ENCODE assay signal across 8 cellular contexts in the genomic region with DNA sequence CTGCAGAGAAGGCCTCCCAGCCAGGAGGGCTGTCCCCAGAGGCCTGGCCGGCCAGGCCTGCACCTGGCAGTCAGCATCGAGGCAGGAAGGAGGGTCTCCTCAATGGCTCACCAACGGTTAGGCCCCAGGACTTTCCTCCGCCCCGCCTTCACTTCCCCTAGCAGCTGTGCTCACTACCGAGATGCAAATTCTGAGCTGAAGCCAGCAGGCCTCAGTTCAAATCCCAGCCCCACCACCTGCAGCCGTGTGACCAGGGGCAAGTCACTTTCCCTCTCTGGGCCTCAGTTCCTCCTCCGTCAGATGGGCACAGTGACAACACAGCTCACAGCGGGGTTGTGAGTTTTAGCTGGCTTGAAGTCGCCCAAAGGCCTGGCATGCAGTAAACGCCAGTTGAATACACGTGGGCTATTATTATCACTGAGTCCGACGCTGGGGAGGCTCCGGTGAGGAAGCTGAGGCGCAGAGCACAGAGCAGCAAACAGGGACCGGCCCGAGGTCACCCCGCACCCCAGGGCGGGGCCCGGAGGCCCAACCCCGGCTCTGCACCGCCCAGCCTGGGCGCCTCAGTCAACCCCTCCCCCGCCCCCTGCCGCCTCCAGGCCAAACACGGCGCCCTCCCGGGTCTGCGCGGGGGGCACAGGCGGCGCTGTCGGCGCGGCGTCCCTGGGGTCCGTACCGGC. TPM values are rescaled to one million over a fixed set of nuclear protein-coding genes. Genes with fewer than 3 reads are reported as not detected.
DNase-seq lines count a peak whose midpoint lies in the region; ATAC-seq and TF ChIP-seq lines count a peak whose summit lies in the region.

No MANE protein-coding gene starts in this region.

- H3K9me3 Mint-ChIP-seq in activated CD4-positive, alpha-beta memory T cell treated with anti-CD3 and anti-CD28 coated beads, Interleukin-2, amount 10 ng/mL, durations not matched to agents 7 days and 5 days: no peaks in the 10 kb centered on the region

- ATAC-seq in GM18505 (IDR thresholded peaks at IDR 0.05; ENCODE audit: unreplicated experiment): peak; percentile 31
- ATAC-seq in HG02870 (IDR thresholded peaks at IDR 0.05; ENCODE audit: unreplicated experiment): peak; percentile 39

- no peak for TF ChIP-seq CTCF in AG09309 (IDR thresholded peaks at IDR 0.05; ENCODE audit: control insufficient read depth, insufficient read depth, low read depth, low read length, missing control alignments)

- peaks cover 84% of the 10 kb centered on the region for H3K4me1 Mint-ChIP-seq in activated CD4-positive, alpha-beta memory T cell treated with anti-CD3 and anti-CD28 coated beads, Interleukin-2, amount 10 ng/mL, durations not matched to agents 7 days and 5 days

- peak; percentile 58 for TF ChIP-seq POLR2A in GM18505 (IDR thresholded peaks at IDR 0.05; ENCODE audit: borderline replicate concordance, extremely low read depth, insufficient read depth, insufficient read length)

- POLR2A ChIA-PET in activated CD4-positive, alpha-beta memory T cell treated with anti-CD3 and anti-CD28 coated beads, Interleukin-2, amount 10 ng/mL, durations not matched to agents 7 days and 5 days (lab: Charles Lee): interaction anchor here (0.8 to 9.3 kb wide), 10 partner anchors 17 to 427 kb away, joined by 3 to 312 read pairs (median 6); partner anchors contain the start of genes ACTL10, C20orf144, CBFA2T2 and CHMP4B

- DNase-seq in AG09309 (ENCODE audit: low read depth) (no peak), NCI-H2196 treated with DMSO at 0.1 percent for 48 hours (lab: John Stamatoyannopoulos, UW; ENCODE audit: unreplicated experiment) (peak; percentile 19), germinal center (ENCODE audit: low spot score) (peak; percentile 88), foreskin melanocyte (no peak)
- DNase-seq in activated CD4-positive, alpha-beta memory T cell treated with anti-CD3 and anti-CD28 coated beads, Interleukin-2, amount 10 ng/mL, durations not matched to agents 7 days and 5 days: peak; percentile 77
- DNase-seq in stimulated activated CD4-positive, alpha-beta T cell treated with anti-CD3 and anti-CD28 coated beads, Interleukin-12 subunit alpha, Interleukin-12 subunit beta, amount 100 ng/mL, for 4 hours: peak; percentile 63

- peaks cover 29% of the 10 kb centered on the region for H3K36me3 Mint-ChIP-seq in activated CD4-positive, alpha-beta memory T cell treated with anti-CD3 and anti-CD28 coated beads, Interleukin-2, amount 10 ng/mL, durations not matched to agents 7 days and 5 days (ENCODE audit: low read depth)

- peak overlapping the region; percentile 94 for H3K4me3 Mint-ChIP-seq in activated CD4-positive, alpha-beta memory T cell treated with anti-CD3 and anti-CD28 coated beads, Interleukin-2, amount 10 ng/mL, durations not matched to agents 7 days and 5 days

- peak overlapping the region; percentile 39 for H3K4me3 ChIP-seq in AG09309 (ENCODE audit: control insufficient read depth, low read depth, low read length)

- peak overlapping the region; percentile 94 for H3K27ac Mint-ChIP-seq in activated CD4-positive, alpha-beta memory T cell treated with anti-CD3 and anti-CD28 coated beads, Interleukin-2, amount 10 ng/mL, durations not matched to agents 7 days and 5 days

- CTCF ChIA-PET in activated CD4-positive, alpha-beta memory T cell treated with anti-CD3 and anti-CD28 coated beads, Interleukin-2, amount 10 ng/mL, durations not matched to agents 7 days and 5 days (lab: Charles Lee): interaction anchor here (1.0 to 1.8 kb wide), 7 partner anchors 11 to 47 kb away, joined by 3 to 12 read pairs (median 4); partner anchors contain the start of genes ACTL10, NECAB3, PXMP4 and ZNF341

- H3K27me3 Mint-ChIP-seq in activated CD4-positive, alpha-beta memory T cell treated with anti-CD3 and anti-CD28 coated beads, Interleukin-2, amount 10 ng/mL, durations not matched to agents 7 days and 5 days: no peaks in the 10 kb centered on the region

RNA-seq across cellular contexts. Expression of gene E2F1, which starts 0.7 kb away (rescaled TPM):
- total RNA-seq in activated CD4-positive, alpha-beta memory T cell treated with anti-CD3 and anti-CD28 coated beads, Interleukin-2, amount 10 ng/mL, durations not matched to agents 7 days and 5 days: 10 to 100 TPM; 60.0 to 61.7 TPM

RNA-seq across cellular contexts. Expression of gene NECAB3, which starts 11.2 kb away (rescaled TPM):
- 10 to 100 TPM; 27.3 to 36.2 TPM for total RNA-seq in activated CD4-positive, alpha-beta memory T cell treated with anti-CD3 and anti-CD28 coated beads, Interleukin-2, amount 10 ng/mL, durations not matched to agents 7 days and 5 days

RNA-seq across cellular contexts. Expression of gene ACTL10, which starts 18.7 kb away (rescaled TPM):
- 1 to 10 TPM; 3.7 to 4.5 TPM for total RNA-seq in activated CD4-positive, alpha-beta memory T cell treated with anti-CD3 and anti-CD28 coated beads, Interleukin-2, amount 10 ng/mL, durations not matched to agents 7 days and 5 days

RNA-seq across cellular contexts. Expression of gene C20orf144, which starts 23.3 kb away (rescaled TPM):
- under 1 TPM; 0.30 to 0.33 TPM for total RNA-seq in activated CD4-positive, alpha-beta memory T cell treated with anti-CD3 and anti-CD28 coated beads, Interleukin-2, amount 10 ng/mL, durations not matched to agents 7 days and 5 days

RNA-seq across cellular contexts. Expression of gene PXMP4, which starts 34.6 kb away (rescaled TPM):
- 10 to 100 TPM; 13.9 to 15.8 TPM for total RNA-seq in activated CD4-positive, alpha-beta memory T cell treated with anti-CD3 and anti-CD28 coated beads, Interleukin-2, amount 10 ng/mL, durations not matched to agents 7 days and 5 days

Comparison
In these comparisons a context has a peak if more than half of its experiments do, and no peak if none do; other contexts are left out.
1. DNase-seq: peak in NCI-H2196 treated with DMSO at 0.1 percent for 48 hours (single experiment), activated CD4-positive, alpha-beta memory T cell treated with anti-CD3 and anti-CD28 coated beads, Interleukin-2, amount 10 ng/mL, durations not matched to agents 7 days and 5 days (single experiment), germinal center (single experiment) and stimulated activated CD4-positive, alpha-beta T cell treated with anti-CD3 and anti-CD28 coated beads, Interleukin-12 subunit alpha, Interleukin-12 subunit beta, amount 100 ng/mL, for 4 hours (single experiment); none in AG09309 (single experiment) and foreskin melanocyte (single experiment).